Comparison of ENCODE assay signal across 7 cellular contexts in the genomic region with DNA sequence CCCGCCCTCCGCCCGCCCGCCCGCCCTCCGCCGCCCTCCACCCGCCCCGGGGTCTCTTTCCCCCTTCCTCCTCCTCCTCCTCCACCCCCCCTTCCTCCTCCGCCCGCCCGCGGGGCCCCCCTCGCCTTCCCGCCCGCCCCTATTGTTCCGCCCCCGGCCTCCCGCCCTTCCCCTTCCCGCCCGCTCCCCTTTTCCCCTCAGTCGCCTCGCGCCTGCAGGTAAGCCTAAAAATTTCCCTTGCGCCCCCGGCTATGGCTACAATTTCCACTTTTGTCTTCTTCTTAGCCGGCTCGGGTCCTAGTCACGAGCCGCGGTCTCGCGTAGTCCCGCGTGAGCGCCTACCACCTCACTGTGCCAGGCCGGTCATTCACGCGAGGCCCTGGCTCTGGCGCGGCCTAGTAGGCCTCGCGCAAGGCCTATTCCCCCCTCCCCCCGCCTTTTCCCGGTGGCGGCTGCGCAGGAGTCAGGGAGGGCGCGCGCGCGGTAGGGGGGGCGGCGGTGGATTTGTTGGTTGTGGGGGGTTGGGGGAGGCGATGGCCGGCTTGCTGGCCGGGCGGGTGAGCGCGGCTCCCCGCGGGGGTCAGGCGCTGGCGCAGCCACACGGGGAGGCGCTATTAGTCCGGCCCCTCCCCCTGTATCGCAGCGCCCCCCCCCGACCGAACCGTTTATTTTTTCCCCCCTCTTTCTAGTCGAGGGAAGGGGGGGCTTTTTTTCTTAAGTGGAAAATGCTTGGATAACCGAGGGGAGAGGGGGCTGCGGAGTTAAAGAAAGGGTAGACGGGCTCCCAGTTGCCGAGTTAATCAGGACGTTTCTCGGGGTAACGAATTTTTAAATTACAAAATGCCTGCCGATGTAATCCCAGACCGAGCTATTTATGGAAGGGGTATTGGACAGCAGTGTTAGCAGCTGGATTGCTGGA. TPM values are rescaled to one million over a fixed set of nuclear protein-coding genes. Genes with fewer than 3 reads are reported as not detected.
A peak's percentile ranks its signal among the peaks of the same experiment; 100 is the strongest.
DNase-seq lines count a peak whose midpoint lies in the region; ATAC-seq and TF ChIP-seq lines count a peak whose summit lies in the region.

No MANE protein-coding gene starts in this region.

- H3K4me3 ChIP-seq in fibroblast of villous mesenchyme (ENCODE audit: low read depth, low read length), result peak overlapping the region; percentile 97
- peak overlapping the region; percentile 76 for H3K4me3 ChIP-seq in neural cell (ENCODE audit: low read length)

- peaks cover 9% of the 10 kb centered on the region for H3K36me3 ChIP-seq in neural cell (ENCODE audit: insufficient read depth, low read length)

- H3F3A ChIP-seq in neural cell (ENCODE audit: insufficient read depth, low read length, poor library complexity, severe bottlenecking), result no peaks in the 10 kb centered on the region

- H3K9me3 ChIP-seq in neural cell (ENCODE audit: low read length), result no peaks in the 10 kb centered on the region

- H3K9me2 ChIP-seq in neural cell (ENCODE audit: insufficient read depth, low read length), result no peaks in the 10 kb centered on the region

- peak; percentile 47; the same call in 1 of the 2 replicates for TF ChIP-seq EP300 in Ishikawa (IDR thresholded peaks at IDR 0.05; ENCODE audit: borderline replicate concordance)
- no peak for TF ChIP-seq EP300 in neural cell (conservative IDR thresholded peaks at IDR 0.05; ENCODE audit: poor library complexity, severe bottlenecking)

- TF ChIP-seq RAD21 in Ishikawa (IDR thresholded peaks at IDR 0.05; ENCODE audit: low read depth) (no peak), neural cell (conservative IDR thresholded peaks at IDR 0.05) (no peak)

- H4K20me1 ChIP-seq in neural cell (ENCODE audit: insufficient read depth), result peaks cover 21% of the 10 kb centered on the region

- no peak overlapping the region for H2AFZ ChIP-seq in neural cell (ENCODE audit: low read depth, low read length)

- H3K79me2 ChIP-seq in neural cell (replicated peaks; ENCODE audit: insufficient read depth, low read length), result peaks cover 39% of the 10 kb centered on the region

- H3K27me3 ChIP-seq in neural cell (ENCODE audit: insufficient read depth, low read depth, low read length), result no peaks in the 10 kb centered on the region

- H3K9ac ChIP-seq in neural cell (ENCODE audit: low read length), result peak overlapping the region; percentile 97

- H3K4me2 ChIP-seq in neural cell (ENCODE audit: low read length), result peak overlapping the region; percentile 91

- TF ChIP-seq CTCF in fibroblast of villous mesenchyme (IDR thresholded peaks at IDR 0.05; ENCODE audit: insufficient read depth, low read depth, low read length), result peak; percentile 21
- peak; percentile 45 for TF ChIP-seq CTCF in neural cell (IDR thresholded peaks at IDR 0.05; ENCODE audit: poor library complexity, severe bottlenecking)

- peak; percentile 40 for ATAC-seq in GM18498 (IDR thresholded peaks at IDR 0.05; ENCODE audit: unreplicated experiment)
- peak; percentile 24 for ATAC-seq in stimulated activated naive CD8-positive, alpha-beta T cell treated with anti-CD3 and anti-CD28 coated beads, Interleukin-15, Interleukin-2, amounts not matched to agents 100 U/mL and 50 U/mL, for 24 hours

- DNase-seq in RPMI8226 (peak; percentile 82), activated gamma-delta T cell treated with Interleukin-2 at 50 U/mL for 16 hours (peak; percentile 76), fibroblast of villous mesenchyme (ENCODE audit: low read depth) (peak; percentile 93)
- peak; percentile 77 for DNase-seq in stimulated activated naive CD8-positive, alpha-beta T cell treated with anti-CD3 and anti-CD28 coated beads, Interleukin-15, Interleukin-2, amounts not matched to agents 100 U/mL and 50 U/mL, for 24 hours

- H3K27ac ChIP-seq in neural cell (ENCODE audit: low read length), result peak overlapping the region; percentile 95

TF ChIP-seq in Ishikawa, 13 proteins besides CTCF, POLR2A, EP300 and RAD21 (continues in another document):
- TF ChIP-seq YY1 (IDR thresholded peaks at IDR 0.05; ENCODE audit: low read depth) (peak; percentile 70), EGR1 (IDR thresholded peaks at IDR 0.05) (0 out of 2 replicates have a peak, but pooled peaks have one; percentile 45), TAF1 (IDR thresholded peaks at IDR 0.05; ENCODE audit: low read depth) (peak; percentile 62; the same call in 1 of the 2 replicates), TCF12 (IDR thresholded peaks at IDR 0.05; ENCODE audit: low read depth) (peak; percentile 76), TEAD4 (IDR thresholded peaks at IDR 0.05) (peak; percentile 12; the same call in 1 of the 2 replicates), MAX (IDR thresholded peaks at IDR 0.05) (peak; percentile 81), ZBTB7A (IDR thresholded peaks at IDR 0.05; ENCODE audit: low read depth) (peak; percentile 39; the same call in 1 of the 2 replicates), CREB1 (IDR thresholded peaks at IDR 0.05; ENCODE audit: low read depth) (no peak), NFIC (IDR thresholded peaks at IDR 0.05) (peak; percentile 32; the same call in 1 of the 2 replicates)
- TF ChIP-seq, protein P1, sequence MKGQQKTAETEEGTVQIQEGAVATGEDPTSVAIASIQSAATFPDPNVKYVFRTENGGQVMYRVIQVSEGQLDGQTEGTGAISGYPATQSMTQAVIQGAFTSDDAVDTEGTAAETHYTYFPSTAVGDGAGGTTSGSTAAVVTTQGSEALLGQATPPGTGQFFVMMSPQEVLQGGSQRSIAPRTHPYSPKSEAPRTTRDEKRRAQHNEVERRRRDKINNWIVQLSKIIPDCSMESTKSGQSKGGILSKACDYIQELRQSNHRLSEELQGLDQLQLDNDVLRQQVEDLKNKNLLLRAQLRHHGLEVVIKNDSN (IDR thresholded peaks at IDR 0.05), result peak; percentile 10; the same call in 1 of the 2 replicates

TF ChIP-seq in neural cell, 6 proteins besides CTCF, POLR2A, EP300 and RAD21:
- no peak for TF ChIP-seq EZH2 (IDR thresholded peaks at IDR 0.05; ENCODE audit: borderline replicate concordance, insufficient read depth, low read length, poor library complexity, severe bottlenecking)
- TF ChIP-seq, protein P2, sequence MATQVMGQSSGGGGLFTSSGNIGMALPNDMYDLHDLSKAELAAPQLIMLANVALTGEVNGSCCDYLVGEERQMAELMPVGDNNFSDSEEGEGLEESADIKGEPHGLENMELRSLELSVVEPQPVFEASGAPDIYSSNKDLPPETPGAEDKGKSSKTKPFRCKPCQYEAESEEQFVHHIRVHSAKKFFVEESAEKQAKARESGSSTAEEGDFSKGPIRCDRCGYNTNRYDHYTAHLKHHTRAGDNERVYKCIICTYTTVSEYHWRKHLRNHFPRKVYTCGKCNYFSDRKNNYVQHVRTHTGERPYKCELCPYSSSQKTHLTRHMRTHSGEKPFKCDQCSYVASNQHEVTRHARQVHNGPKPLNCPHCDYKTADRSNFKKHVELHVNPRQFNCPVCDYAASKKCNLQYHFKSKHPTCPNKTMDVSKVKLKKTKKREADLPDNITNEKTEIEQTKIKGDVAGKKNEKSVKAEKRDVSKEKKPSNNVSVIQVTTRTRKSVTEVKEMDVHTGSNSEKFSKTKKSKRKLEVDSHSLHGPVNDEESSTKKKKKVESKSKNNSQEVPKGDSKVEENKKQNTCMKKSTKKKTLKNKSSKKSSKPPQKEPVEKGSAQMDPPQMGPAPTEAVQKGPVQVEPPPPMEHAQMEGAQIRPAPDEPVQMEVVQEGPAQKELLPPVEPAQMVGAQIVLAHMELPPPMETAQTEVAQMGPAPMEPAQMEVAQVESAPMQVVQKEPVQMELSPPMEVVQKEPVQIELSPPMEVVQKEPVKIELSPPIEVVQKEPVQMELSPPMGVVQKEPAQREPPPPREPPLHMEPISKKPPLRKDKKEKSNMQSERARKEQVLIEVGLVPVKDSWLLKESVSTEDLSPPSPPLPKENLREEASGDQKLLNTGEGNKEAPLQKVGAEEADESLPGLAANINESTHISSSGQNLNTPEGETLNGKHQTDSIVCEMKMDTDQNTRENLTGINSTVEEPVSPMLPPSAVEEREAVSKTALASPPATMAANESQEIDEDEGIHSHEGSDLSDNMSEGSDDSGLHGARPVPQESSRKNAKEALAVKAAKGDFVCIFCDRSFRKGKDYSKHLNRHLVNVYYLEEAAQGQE (IDR thresholded peaks at IDR 0.05; ENCODE audit: borderline replicate concordance), result peak; percentile 66

RNA-seq across cellular contexts. Expression of gene PCBP2, which starts 0.5 kb away (rescaled TPM):
- 193 and 237 TPM in 2 replicates for total RNA-seq in fibroblast of villous mesenchyme
- polyA plus RNA-seq in neural cell, result 242 and 261 TPM in 2 replicates
- polyA minus RNA-seq in neural cell, result 275 and 404 TPM in 2 replicates

RNA-seq across cellular contexts. Expression of gene PRR13, which starts 10.9 kb away (rescaled TPM):
- 60.0 and 64.4 TPM in 2 replicates for total RNA-seq in fibroblast of villous mesenchyme
- 6.4 and 11.2 TPM in 2 replicates for polyA plus RNA-seq in neural cell
- 4.6 and 5.3 TPM in 2 replicates for polyA minus RNA-seq in neural cell

RNA-seq across cellular contexts. Expression of gene AMHR2, which starts 28.8 kb away (rescaled TPM):
- total RNA-seq in fibroblast of villous mesenchyme, result not detected in 2 replicates
- not detected in 2 replicates for polyA plus RNA-seq in neural cell
- polyA minus RNA-seq in neural cell, result not detected in 2 replicates

RNA-seq across cellular contexts. Expression of gene MAP3K12, which starts 46.8 kb away (rescaled TPM):
- total RNA-seq in fibroblast of villous mesenchyme, result 35.8 and 41.0 TPM in 2 replicates
- polyA plus RNA-seq in neural cell, result 82.0 and 87.0 TPM in 2 replicates
- polyA minus RNA-seq in neural cell, result 76.3 and 78.4 TPM in 2 replicates

RNA-seq across cellular contexts. Expression of gene TARBP2, which starts 48.7 kb away (rescaled TPM):
- total RNA-seq in fibroblast of villous mesenchyme, result 47.4 and 54.8 TPM in 2 replicates
- 135 and 162 TPM in 2 replicates for polyA plus RNA-seq in neural cell
- polyA minus RNA-seq in neural cell, result 54.4 and 60.6 TPM in 2 replicates

Comparison
In these comparisons a context has a peak if more than half of its experiments do, and no peak if none do; other contexts are left out.
1. Peak in every context shown above with its lines: DNase-seq, ATAC-seq, H3K4me3 ChIP-seq and H3K27ac ChIP-seq.